13 cellular contexts compared by ENCODE assay signal in genomic region chrX:31070057-31070468, GRCh38. TPM values are rescaled to one million over a fixed set of nuclear protein-coding genes. Genes with fewer than 3 reads are reported as not detected.
DNase-seq lines count a peak whose midpoint lies in the region; ATAC-seq lines count a peak whose summit lies in the region.
"Had no signal": no experiment of that assay in that cellular context is flagged by ENCODE, and none has a peak within 500 bp of the region (broad histone marks: within the 10 kb centered on the region; RNA-seq: fewer than 3 reads in every experiment).

No MANE protein-coding gene starts in this region.

- intact Hi-C loops in posterior cingulate gyrus (cut with DNase I): no loop called here

- DNase-seq in A172 (ENCODE audit: low spot score): peak; percentile 7
- DNase-seq in NCI-H146 treated with DMSO at 0.1 percent for 48 hours (lab: John Stamatoyannopoulos, UW; ENCODE audit: unreplicated experiment): no peak
- no peak for DNase-seq in putamen (ENCODE audit: low spot score)
- no peak for DNase-seq in posterior cingulate gyrus
- DNase-seq: activated CD4-positive, CD25-positive, alpha-beta regulatory T cell treated with anti-CD3 and anti-CD28 coated beads, Interleukin-2, amount 50 U/mL, for 72 hours; SHP77 had no signal

- ATAC-seq in GM18858 (IDR thresholded peaks at IDR 0.05; ENCODE audit: unreplicated experiment) (peak; percentile 70), GM21825 (IDR thresholded peaks at IDR 0.05; ENCODE audit: unreplicated experiment) (peak; percentile 64), HG03565 (IDR thresholded peaks at IDR 0.05; ENCODE audit: unreplicated experiment) (peak; percentile 48), GM19455 (IDR thresholded peaks at IDR 0.05; ENCODE audit: unreplicated experiment) (no peak)

RNA-seq across cellular contexts. Expression of gene FTHL17, which starts 1.8 kb away (rescaled TPM):
- total RNA-seq in A172 (2014; rRNA removed; shearing (Covaris generic)): not detected in 2 replicates
- total RNA-seq: astrocyte, epithelial cell of proximal tubule, temporal lobe had no signal
